In the genomic region with DNA sequence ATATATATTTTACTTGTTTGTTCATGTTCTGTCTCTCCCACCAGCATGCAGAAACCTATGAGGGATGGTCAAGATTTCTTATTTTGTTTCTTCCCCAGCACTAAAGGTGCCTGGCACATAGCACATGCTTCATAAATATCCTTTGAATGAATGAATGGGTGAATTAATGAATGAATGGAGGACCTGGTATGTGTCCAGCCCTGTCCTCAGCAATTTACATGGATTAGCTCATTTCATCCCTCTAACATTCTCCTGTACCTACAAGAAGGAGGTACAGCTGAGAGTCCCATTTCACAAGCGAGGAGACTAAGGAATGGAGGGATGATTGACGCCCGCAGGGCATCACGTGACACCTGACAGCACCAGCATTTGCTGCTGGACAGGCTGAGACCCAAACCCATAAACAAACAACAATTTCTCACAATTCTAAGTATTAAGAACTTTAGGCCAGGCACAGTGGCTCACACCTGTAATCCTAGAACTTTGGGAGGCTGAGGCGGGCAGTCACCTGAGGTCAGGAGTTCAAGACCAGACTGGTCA, we compare ENCODE assay signal across 10 cellular contexts.
"Had no signal": no experiment of that assay in that cellular context is flagged by ENCODE, and none has a peak within 500 bp of the region (broad histone marks: within the 10 kb centered on the region; RNA-seq: fewer than 3 reads in every experiment).

No MANE protein-coding gene starts in this region.

- H3K36me3 ChIP-seq: heart left ventricle, tibial artery had no signal

- H3K4me3 ChIP-seq: heart left ventricle, skin epidermis, tibial artery had no signal

- DNase-seq: activated CD4-positive, alpha-beta T cell treated with anti-CD3 and anti-CD28 coated beads for 4 hours; activated naive CD4-positive, alpha-beta T cell treated with anti-CD3 and anti-CD28 coated beads for 36 hours; foreskin melanocyte; heart left ventricle; left ventricle myocardium superior; stimulated activated CD4-positive, alpha-beta T cell treated with anti-CD3 and anti-CD28 coated beads, Interleukin-4, amount 100 ng/mL, for 4 hours; T-cell; T1000; tibial artery had no signal

- H3K27ac ChIP-seq: heart left ventricle had no signal

- H3K27me3 ChIP-seq: heart left ventricle, tibial artery had no signal

- H3K9me3 ChIP-seq: heart left ventricle, tibial artery had no signal

- ATAC-seq: heart left ventricle, left ventricle myocardium superior, T-cell had no signal
